In genomic region chr11:129315781-129316579, GRCh38 we compare ENCODE assay signal across 14 cellular contexts. TPM values are rescaled to one million over a fixed set of nuclear protein-coding genes. Genes with fewer than 3 reads are reported as not detected.
DNase-seq lines count a peak whose midpoint lies in the region; ATAC-seq and TF ChIP-seq lines count a peak whose summit lies in the region.
"Had no signal": no experiment of that assay in that cellular context is flagged by ENCODE, and none has a peak within 500 bp of the region (broad histone marks: within the 10 kb centered on the region; RNA-seq: fewer than 3 reads in every experiment).

No MANE protein-coding gene starts in this region.

- no peaks in the 10 kb centered on the region for H3F3A ChIP-seq in PC-3 (ENCODE audit: low read length, unreplicated experiment)

- H3K79me2 ChIP-seq in PC-3 (ENCODE audit: low read length) = no peaks in the 10 kb centered on the region

- ATAC-seq in PC-3 (peak; percentile 72), HG03342 (IDR thresholded peaks at IDR 0.05; ENCODE audit: unreplicated experiment) (no peak), Right ventricle myocardium inferior (no peak)
- ATAC-seq: A549 had no signal

- H3K9ac ChIP-seq in PC-3 (ENCODE audit: low read length) = peak overlapping the region; percentile 4; the same call in 1 of the 2 replicates

- POLR2A ChIA-PET in PC-3 (lab: Charles Lee; ENCODE audit: unreplicated experiment) = no interaction called here

- H3K36me3 ChIP-seq in PC-3 (ENCODE audit: low read depth, low read length) (no peaks in the 10 kb centered on the region), stomach (no peaks in the 10 kb centered on the region)
- H3K36me3 ChIP-seq: brain microvascular endothelial cell, tibial artery had no signal

- H3K9me2 ChIP-seq in PC-3 (replicated peaks; ENCODE audit: low read length) = no peaks in the 10 kb centered on the region

- peak; percentile 37 for DNase-seq in NCI-H2107 treated with DMSO at 0.1 percent for 48 hours (lab: John Stamatoyannopoulos, UW; ENCODE audit: unreplicated experiment)
- DNase-seq in NCI-H2107 (lab: John Stamatoyannopoulos, UW) = no peak
- DNase-seq in PC-3 = peak; percentile 89
- peak; percentile 64 for DNase-seq in iPS-NIHi7 (ENCODE audit: extremely low spot score)
- DNase-seq in stomach = peak; percentile 46
- DNase-seq in activated CD4-positive, alpha-beta T cell treated with anti-CD3 and anti-CD28 coated beads for 48 hours = no peak
- DNase-seq in Right ventricle myocardium inferior (ENCODE audit: missing footprints) = no peak
- DNase-seq: brain microvascular endothelial cell; foreskin melanocyte; stimulated activated CD4-positive, alpha-beta T cell treated with anti-CD3 and anti-CD28 coated beads, Interleukin-4, amount 100 ng/mL, for 4 hours; tibial artery had no signal

- H3K4me3 ChIP-seq in PC-3 (ENCODE audit: low read length) (peak overlapping the region; percentile 16; the same call in 1 of the 2 replicates), stomach (no peak overlapping the region)
- H3K4me3 ChIP-seq: A549, SK-N-MC, tibial artery had no signal

- no peak for TF ChIP-seq EP300 in stomach (IDR thresholded peaks at IDR 0.05)

- CTCF ChIA-PET in PC-3 (lab: Charles Lee) = no interaction called here

- 37 to 74% (median 50%) methylated on average over 12 of the region's 12 CpGs for WGBS in stomach, 5 donors

- peak overlapping the region; percentile 64 for H3K27ac ChIP-seq in PC-3 (ENCODE audit: low read length)
- H3K27ac ChIP-seq in stomach = peak overlapping the region in 4 of 5 donors; percentile 11 to 79 (median 36)
- H3K27ac ChIP-seq: A549, brain microvascular endothelial cell, SK-N-MC, tibial artery had no signal

- H3K4me2 ChIP-seq in PC-3 (ENCODE audit: low read length) = peak overlapping the region; percentile 70
- H3K4me2 ChIP-seq: A549 had no signal

- H3K4me1 ChIP-seq in PC-3 (ENCODE audit: insufficient read depth, low read length) (peaks cover 34% of the 10 kb centered on the region), stomach (peaks cover 0 to 50% (median 11%) of the 10 kb centered on the region in 4 donors)
- H3K4me1 ChIP-seq: A549 had no signal

- no peaks in the 10 kb centered on the region for H3K27me3 ChIP-seq in PC-3 (ENCODE audit: low read length)
- no peaks in the 10 kb centered on the region for H3K27me3 ChIP-seq in stomach
- H3K27me3 ChIP-seq: brain microvascular endothelial cell had no signal

- H3K9me3 ChIP-seq in PC-3 (ENCODE audit: low read length) (no peaks in the 10 kb centered on the region), stomach (no peaks in the 10 kb centered on the region)
- H3K9me3 ChIP-seq: A549, tibial artery had no signal

- intact Hi-C loops in PC-3 (cut with micrococcal nuclease) (no loop called here), stomach (cut with DNase I; ENCODE audit: low total_unique reads) (no loop called here), Right ventricle myocardium inferior (cut with DNase I) (no loop called here)

- TF ChIP-seq CTCF in PC-3 (conservative IDR thresholded peaks at IDR 0.05; ENCODE audit: low read depth, low read length) (0 out of 2 replicates have a peak, but pooled peaks have one; percentile 19), stomach (IDR thresholded peaks at IDR 0.05) (no peak)

- peak overlapping the region; percentile 73 for H2AFZ ChIP-seq in PC-3 (ENCODE audit: low read length)

- H4K20me1 ChIP-seq in PC-3 (ENCODE audit: low read length) = no peaks in the 10 kb centered on the region

- TF ChIP-seq POLR2A in stomach (IDR thresholded peaks at IDR 0.05) = no peak

- no TSS peak for BruUV-seq in PC-3 (replicated peaks; lab: Mats Ljungman, UMichigan)

RNA-seq across cellular contexts. Expression of gene BARX2, which starts 59.7 kb away (rescaled TPM):
- total RNA-seq in PC-3 (2014; rRNA removed) (0.47 and 1.2 TPM in 2 replicates), stomach (1 to 10 TPM in 4 of 5 donors, not detected in 1; 1.5 to 3.6 (median 2.3) TPM), Right ventricle myocardium inferior (not detected)
- polyA plus RNA-seq in stomach = 10 to 100 TPM in 1 of 3 donors, 1 to 10 TPM in 2; 1.1 to 27.7 (median 4.6) TPM
- polyA plus RNA-seq: A549 had no signal

Comparison
In these comparisons a context has a peak if more than half of its experiments do, and no peak if none do; other contexts are left out.
1. DNase-seq: peak in NCI-H2107 treated with DMSO at 0.1 percent for 48 hours (single experiment), PC-3 (single experiment), iPS-NIHi7 (single experiment) and stomach (single experiment); none in NCI-H2107 (single experiment), activated CD4-positive, alpha-beta T cell treated with anti-CD3 and anti-CD28 coated beads for 48 hours (single experiment) and Right ventricle myocardium inferior (single experiment).